ENCODE assay signal across 17 cellular contexts in genomic region chr3:115857518-115858136, GRCh38.
"Had no signal": no experiment of that assay in that cellular context is flagged by ENCODE, and none has a peak within 500 bp of the region (broad histone marks: within the 10 kb centered on the region; RNA-seq: fewer than 3 reads in every experiment).

No MANE protein-coding gene starts in this region.

- H3K4me1 ChIP-seq: foreskin keratinocyte, heart left ventricle, left ventricle myocardium inferior, psoas muscle, upper lobe of left lung had no signal

- H3K27me3 ChIP-seq: sigmoid colon, upper lobe of left lung had no signal

- DNase-seq: activated CD4-positive, alpha-beta memory T cell treated with anti-CD3 and anti-CD28 coated beads, Interleukin-2, amount 10 ng/mL, durations not matched to agents 7 days and 5 days; activated CD8-positive, alpha-beta memory T cell treated with anti-CD3 and anti-CD28 coated beads, Interleukin-2, amount 50 U/mL, for 4 hours; activated naive CD4-positive, alpha-beta T cell; activated naive CD8-positive, alpha-beta T cell treated with anti-CD3 and anti-CD28 coated beads, Interleukin-2, amount 50 U/mL, for 24 hours; central memory CD4-positive, alpha-beta T cell; dermis blood vessel endothelial cell; foreskin keratinocyte; heart left ventricle; islet precursor cell; left ventricle myocardium inferior; occipital lobe; psoas muscle; sigmoid colon; stimulated activated CD4-positive, alpha-beta T cell treated with anti-CD3 and anti-CD28 coated beads, Interleukin-2, amount 100 ng/mL, for 24 hours; stimulated activated naive CD8-positive, alpha-beta T cell treated with anti-CD3 and anti-CD28 coated beads, Interleukin-15, Interleukin-2, amounts not matched to agents 100 U/mL and 50 U/mL, for 24 hours; T-helper 9 cell; upper lobe of left lung had no signal

- H3K27ac ChIP-seq: foreskin keratinocyte, heart left ventricle, left ventricle myocardium inferior, psoas muscle, sigmoid colon, upper lobe of left lung had no signal

- H3K4me3 ChIP-seq: heart left ventricle, left ventricle myocardium inferior, psoas muscle, sigmoid colon, upper lobe of left lung had no signal

- H3K9me3 ChIP-seq: heart left ventricle, left ventricle myocardium inferior, psoas muscle, sigmoid colon, upper lobe of left lung had no signal

- H3K36me3 ChIP-seq: heart left ventricle, left ventricle myocardium inferior, sigmoid colon, upper lobe of left lung had no signal
